In genomic region chr1:42923367-42924248, GRCh38 we compare ENCODE assay signal across 8 cellular contexts. TPM values are rescaled to one million over a fixed set of nuclear protein-coding genes. Genes with fewer than 3 reads are reported as not detected.
DNase-seq lines count a peak whose midpoint lies in the region; ATAC-seq, FAIRE-seq and TF ChIP-seq lines count a peak whose summit lies in the region.

No MANE protein-coding gene starts in this region.

- CTCF ChIA-PET in PC-3 (lab: Charles Lee) (interaction anchor here (0.6 to 3.6 kb wide), 13 partner anchors 10 to 460 kb away, joined by 3 to 63 read pairs (median 4); no protein-coding TSS in a partner anchor), H1 (lab: Charles Lee; ENCODE audit: partially characterized antibody) (interaction anchor here (0.6 to 9.3 kb wide), 22 partner anchors 9 to 189 kb away, joined by 3 to 136 read pairs (median 4); no protein-coding TSS in a partner anchor)

- POLR2A ChIA-PET in PC-3 (lab: Charles Lee; ENCODE audit: unreplicated experiment) (interaction anchor here (0.5 to 0.8 kb wide), 3 partner anchors 153 to 803 kb away, joined by 4 to 5 read pairs (median 4); partner anchors contain the start of gene C1orf50), H1 (lab: Charles Lee; ENCODE audit: partially characterized antibody) (interaction anchor here (0.8 to 7.2 kb wide), 19 partner anchors 8 to 168 kb away, joined by 3 to 40 read pairs (median 5); partner anchors contain the start of genes ERMAP and SLC2A1)

- DNase-seq in PC-3, result no peak
- DNase-seq in H1 (ENCODE audit: low read depth in 1 of 2, low spot score in 2 of 2), result no peak
- DNase-seq in nephron progenitor cell, result peak; percentile 21
- no peak for DNase-seq in SKM-1 (lab: John Stamatoyannopoulos, UW; ENCODE audit: unreplicated experiment)
- DNase-seq in NK-92 treated with Interleukin-12 subunit alpha and Interleukin-12 subunit beta, amount 100 ng/mL, for 24 hours (lab: John Stamatoyannopoulos, UW), result no peak
- no peak for DNase-seq in NCI-H510A treated with DMSO at 0.1 percent for 48 hours (lab: John Stamatoyannopoulos, UW)

- peak overlapping the region; percentile 0 for H4K91ac ChIP-seq in H1 (replicated peaks; ENCODE audit: insufficient read length, low read length)

- H3K9me3 ChIP-seq in DOHH2 (ENCODE audit: control insufficient read depth, insufficient read depth, low read length) (no peaks in the 10 kb centered on the region), PC-3 (ENCODE audit: low read length) (no peaks in the 10 kb centered on the region), H1 (ENCODE audit: insufficient read depth in 2 of 2, low read depth in 1 of 2, low read length in 1 of 2) (no peaks in the 10 kb centered on the region)

- no peak overlapping the region for H3K23ac ChIP-seq in H1 (ENCODE audit: insufficient read length)

- no peaks in the 10 kb centered on the region for H4K20me1 ChIP-seq in DOHH2 (ENCODE audit: control insufficient read depth, insufficient read depth, low read depth, low read length)
- H4K20me1 ChIP-seq in PC-3 (ENCODE audit: low read length), result no peaks in the 10 kb centered on the region
- peaks cover 0 to 9% of the 10 kb centered on the region in 2 experiments for H4K20me1 ChIP-seq in H1 (replicated peaks in 1 of 2; ENCODE audit: control insufficient read depth in 1 of 2, insufficient read depth in 2 of 2, low read length in 2 of 2)

- H3K36me3 Mint-ChIP-seq in nephron progenitor cell (ENCODE audit: low read depth), result peaks cover 19% of the 10 kb centered on the region

- TF ChIP-seq CTCF in DOHH2 (IDR thresholded peaks at IDR 0.05; ENCODE audit: low read depth, low read length, poor library complexity, severe bottlenecking), result no peak
- no peak for TF ChIP-seq CTCF in PC-3 (conservative IDR thresholded peaks at IDR 0.05; ENCODE audit: low read depth, low read length)
- TF ChIP-seq CTCF in H1 (IDR thresholded peaks at IDR 0.05; ENCODE audit: control extremely low read depth in 1 of 3, insufficient read depth in 1 of 3, low read depth in 1 of 3, low read length in 3 of 3), result no peak
- TF ChIP-seq CTCF in nephron progenitor cell (IDR thresholded peaks at IDR 0.05), result no peak

- no peak overlapping the region for H4K8ac ChIP-seq in H1 (ENCODE audit: extremely low read depth, insufficient read depth, low read length)

- no peak overlapping the region for H3K56ac ChIP-seq in H1 (replicated peaks; ENCODE audit: insufficient read length, low read depth, low read length)

- peak overlapping the region; percentile 63; the same call in 1 of the 2 replicates for H2BK5ac ChIP-seq in H1 (ENCODE audit: low read depth, low read length)

- peak overlapping the region; percentile 88; the same call in 1 of the 2 replicates for H2BK15ac ChIP-seq in H1 (ENCODE audit: low read length)

- BruUV-seq in PC-3 (replicated peaks; lab: Mats Ljungman, UMichigan), result TSS peak; percentile 23

- H2BK12ac ChIP-seq in H1 (ENCODE audit: low read depth, low read length), result no peak overlapping the region; the same call in 1 of the 2 replicates

- peak overlapping the region; percentile 90 for H3K27ac Mint-ChIP-seq in nephron progenitor cell

- no peaks in the 10 kb centered on the region for H3K79me2 ChIP-seq in DOHH2 (ENCODE audit: control insufficient read depth, low read length)
- H3K79me2 ChIP-seq in PC-3 (ENCODE audit: low read length), result peaks cover 4% of the 10 kb centered on the region; the same call in 1 of the 2 replicates
- no peaks in the 10 kb centered on the region for H3K79me2 ChIP-seq in H1 (ENCODE audit: control insufficient read depth in 1 of 2, insufficient read depth in 2 of 2, low read length in 2 of 2)

- H3K27me3 ChIP-seq in DOHH2 (ENCODE audit: control insufficient read depth, low read length) (no peaks in the 10 kb centered on the region), PC-3 (ENCODE audit: low read length) (no peaks in the 10 kb centered on the region), H1 (replicated peaks in 1 of 4; ENCODE audit: control insufficient read depth in 3 of 4, extremely low read depth in 1 of 4, insufficient read depth in 3 of 4, low read length in 3 of 4) (no peaks in the 10 kb centered on the region)

- H3K36me3 ChIP-seq in DOHH2 (ENCODE audit: control insufficient read depth, low read length) (peaks cover 38% of the 10 kb centered on the region), PC-3 (ENCODE audit: low read depth, low read length) (peaks cover 35% of the 10 kb centered on the region), H1 (ENCODE audit: control insufficient read depth in 2 of 4, insufficient read depth in 4 of 4, low read length in 3 of 4) (peaks cover 22 to 33% (median 31%) of the 10 kb centered on the region in 4 experiments)

- TF ChIP-seq RAD21 in H1 (IDR thresholded peaks at IDR 0.05 in 1 of 2, conservative IDR thresholded peaks at IDR 0.05 in 1 of 2; ENCODE audit: low read depth in 2 of 2, low read length in 2 of 2), result no peak

- H3K4me3 ChIP-seq in DOHH2 (ENCODE audit: low read length) (peak overlapping the region; percentile 83), PC-3 (ENCODE audit: low read length) (peak overlapping the region; percentile 79), H1 (ENCODE audit: extremely low read depth in 1 of 4, insufficient read depth in 2 of 4, low read depth in 3 of 4, low read length in 4 of 4) (peak overlapping the region; percentile 54 to 74 (median 60); a peak in 7 of 8 replicates)

- H3K18ac ChIP-seq in H1 (ENCODE audit: extremely low read depth, low read length), result no peak overlapping the region

- 10% methylated on average over 23 of the region's 23 CpGs; no CpG with 5 or more reads in 1 of the 2 experiments for WGBS in H1 (ENCODE audit: extremely low coverage in 1 of 2, insufficient coverage in 1 of 2, insufficient read length in 1 of 2, insufficient replicate concordance in 2 of 2, low coverage in 1 of 2, low lambda C conversion rate in 2 of 2, missing lambda C conversion rate in 1 of 2), 2 experiments

- ATAC-seq in PC-3 (peak; percentile 0), GM18858 (IDR thresholded peaks at IDR 0.05; ENCODE audit: unreplicated experiment) (no peak)

- H3K4me1 ChIP-seq in DOHH2 (ENCODE audit: control insufficient read depth, low read length) (peaks cover 23% of the 10 kb centered on the region), PC-3 (ENCODE audit: insufficient read depth, low read length) (peaks cover 25% of the 10 kb centered on the region), H1 (replicated peaks in 1 of 4; ENCODE audit: control insufficient read depth in 3 of 4, insufficient read depth in 4 of 4, low read length in 3 of 4) (peaks cover 4 to 10% (median 7%) of the 10 kb centered on the region in 4 experiments; a peak in 6 of 7 replicates)

- no peaks in the 10 kb centered on the region for H3K79me1 ChIP-seq in H1 (ENCODE audit: low read depth, low read length)

- no peak overlapping the region for H2AK5ac ChIP-seq in H1 (ENCODE audit: low read depth, low read length)

- H2AFZ ChIP-seq in PC-3 (ENCODE audit: low read length) (peak overlapping the region; percentile 92), H1 (ENCODE audit: low read length) (0 out of 2 replicates have a peak overlapping the region, but pooled peaks have one; percentile 47)

- peak overlapping the region; percentile 78 for H3K9ac ChIP-seq in PC-3 (ENCODE audit: low read length)
- H3K9ac ChIP-seq in H1 (replicated peaks in 1 of 4; ENCODE audit: extremely low read depth in 1 of 4, low read depth in 3 of 4, low read length in 3 of 4), result peak overlapping the region in 3 of 4 experiments; percentile 7 to 52 (median 34); a peak in 4 of 7 replicates

- H3K9me2 ChIP-seq in DOHH2 (replicated peaks; ENCODE audit: control insufficient read depth, low read length) (no peaks in the 10 kb centered on the region), PC-3 (replicated peaks; ENCODE audit: low read length) (no peaks in the 10 kb centered on the region)

- H3K4ac ChIP-seq in H1 (replicated peaks; ENCODE audit: insufficient read length, low read depth, low read length), result no peak overlapping the region

- H4K5ac ChIP-seq in H1 (ENCODE audit: insufficient read length, low read depth, low read length), result no peak overlapping the region

- TF ChIP-seq EP300 in H1 (IDR thresholded peaks at IDR 0.05; ENCODE audit: borderline replicate concordance in 1 of 2, low read depth in 2 of 2, low read length in 2 of 2), result no peak

- peaks cover 3% of the 10 kb centered on the region for H3K27me3 Mint-ChIP-seq in nephron progenitor cell (ENCODE audit: low read depth, poor library complexity)

- H2BK120ac ChIP-seq in H1 (replicated peaks; ENCODE audit: low read depth, low read length), result no peak overlapping the region

- peaks cover 7% of the 10 kb centered on the region; the same call in 1 of the 2 replicates for H3K23me2 ChIP-seq in H1 (ENCODE audit: low read depth, low read length)

- FAIRE-seq in H1 (lab: Jason Lieb, UNC), result no peak

- intact Hi-C loops in PC-3 (cut with micrococcal nuclease), result loop anchor here (1.0 to 5.0 kb wide), 3 partner anchors 15 to 150 kb away; partner anchors contain the start of gene SLC2A1

- H3K9me3 Mint-ChIP-seq in nephron progenitor cell, result no peaks in the 10 kb centered on the region

- H2BK20ac ChIP-seq in H1 (ENCODE audit: low read length), result no peak overlapping the region

- no peak overlapping the region for H3K14ac ChIP-seq in H1 (ENCODE audit: insufficient read length)

- H3K4me2 ChIP-seq in DOHH2 (ENCODE audit: low read length), result peak overlapping the region; percentile 68
- peak overlapping the region; percentile 98 for H3K4me2 ChIP-seq in PC-3 (ENCODE audit: low read length)
- H3K4me2 ChIP-seq in H1 (ENCODE audit: insufficient read depth in 1 of 2, low read depth in 2 of 2, low read length in 2 of 2), result peak overlapping the region; percentile 80 to 84

- H3K27ac ChIP-seq in DOHH2 (ENCODE audit: low read depth, low read length) (peak overlapping the region; percentile 71), PC-3 (ENCODE audit: low read length) (peak overlapping the region; percentile 72), H1 (ENCODE audit: low read depth, low read length) (no peak overlapping the region)

- TF ChIP-seq POLR2A in H1 (IDR thresholded peaks at IDR 0.05; ENCODE audit: control extremely low read depth in 1 of 2, low read depth in 2 of 2, low read length in 2 of 2), result peak in 1 of 2 experiments; percentile 9; a peak in 1 of 3 replicates

- H3K4me1 Mint-ChIP-seq in nephron progenitor cell, result peaks cover 26% of the 10 kb centered on the region

- peaks cover 33% of the 10 kb centered on the region for H3F3A ChIP-seq in DOHH2 (ENCODE audit: control insufficient read depth, insufficient read depth)
- peaks cover 14% of the 10 kb centered on the region for H3F3A ChIP-seq in PC-3 (ENCODE audit: low read length, unreplicated experiment)

- peak overlapping the region; percentile 83 for H3K4me3 Mint-ChIP-seq in nephron progenitor cell

RNA-seq across cellular contexts. Expression of gene SLC2A1, which starts 35.1 kb away (rescaled TPM):
- 245 and 264 TPM in 2 replicates for total RNA-seq in PC-3 (2014; rRNA removed)
- total RNA-seq in H1 (2021; fragmentation: NEBNext Ultra II Directional; extraction: Animal tissue kit (Norgen Biotek cat#: 25700)), result 230 and 239 TPM in 2 replicates
- 308 and 434 TPM in 2 replicates for polyA plus RNA-seq in H1 (2011; rRNA removed)
- polyA plus RNA-seq in H1 (2011; cell fraction: cytosol; rRNA removed), result 236 TPM
- polyA plus RNA-seq in H1 (2011; cell fraction: nucleus; rRNA removed), result 357 TPM
- 162 to 242 TPM (median 209 TPM) in 4 replicates for polyA plus RNA-seq in H1 (2012, experiment 1 of 2)
- polyA plus RNA-seq in H1 (2012, experiment 2 of 2), result 247 TPM
- 529 TPM for polyA plus RNA-seq in H1 (2013, experiment 1 of 2)
- 510 TPM for polyA plus RNA-seq in H1 (2013, experiment 2 of 2)
- polyA minus RNA-seq in H1 (2011; rRNA and poly(A)+ RNA removed), result 208 and 234 TPM in 2 replicates
- 142 TPM for polyA minus RNA-seq in H1 (2011; cell fraction: cytosol; rRNA and poly(A)+ RNA removed)
- polyA minus RNA-seq in H1 (2011; cell fraction: nucleus; rRNA and poly(A)+ RNA removed), result 197 TPM
